In genomic region chr13:24511824-24512207, GRCh38 we compare ENCODE assay signal across 8 cellular contexts. TPM values are rescaled to one million over a fixed set of nuclear protein-coding genes. Genes with fewer than 3 reads are reported as not detected.
DNase-seq lines count a peak whose midpoint lies in the region; ATAC-seq, FAIRE-seq and TF ChIP-seq lines count a peak whose summit lies in the region.

No MANE protein-coding gene starts in this region.

- DNase-seq in BE2C (no peak), NCI-H2029 (lab: John Stamatoyannopoulos, UW) (peak; percentile 1), breast epithelium (ENCODE audit: low spot score in 2 of 2) (no peak), ecto neural progenitor cell (ENCODE audit: low spot score) (no peak), RCC 7860 (ENCODE audit: low spot score) (no peak)

- 0 to 20% methylated on average over 1 of the region's 6 CpGs for WGBS in mesodermal cell (ENCODE audit: insufficient coverage in 2 of 2), 2 experiments

- no peaks in the 10 kb centered on the region; the same call in 1 of the 2 replicates for H3K36me3 ChIP-seq in BE2C
- no peaks in the 10 kb centered on the region for H3K36me3 ChIP-seq in breast epithelium
- H3K36me3 ChIP-seq in mesodermal cell (ENCODE audit: control insufficient read depth, insufficient read depth, low read length): peaks cover 14% of the 10 kb centered on the region

- H3K27ac ChIP-seq in breast epithelium (peak overlapping the region; percentile 93 to 99), mesodermal cell (ENCODE audit: low read depth, low read length, severe bottlenecking) (peak overlapping the region; percentile 84)

- H3K9me3 ChIP-seq in BE2C (no peaks in the 10 kb centered on the region), breast epithelium (no peaks in the 10 kb centered on the region), mesodermal cell (ENCODE audit: control insufficient read depth, low read length) (no peaks in the 10 kb centered on the region)

- H3K4me3 ChIP-seq in BE2C (ENCODE audit: low read depth, low read length) (peak overlapping the region; percentile 67), breast epithelium (peak overlapping the region; percentile 78 to 94 (median 90)), mesodermal cell (ENCODE audit: extremely low read depth, insufficient read depth, low read length, poor library complexity, severe bottlenecking) (peak overlapping the region; percentile 67)

- no peak for FAIRE-seq in RCC 7860 (lab: Jason Lieb, UNC)

- H3K4me1 ChIP-seq in BE2C (no peaks in the 10 kb centered on the region; the same call in 1 of the 2 replicates), breast epithelium (no peaks in the 10 kb centered on the region), mesodermal cell (ENCODE audit: control insufficient read depth, insufficient read depth, low read length, poor library complexity, severe bottlenecking) (peaks cover 7% of the 10 kb centered on the region)

- ATAC-seq in GM21381 (IDR thresholded peaks at IDR 0.05; ENCODE audit: unreplicated experiment) (peak; percentile 7), HG03457 (IDR thresholded peaks at IDR 0.05; ENCODE audit: unreplicated experiment) (no peak)

- H3K27me3 ChIP-seq in BE2C: no peaks in the 10 kb centered on the region
- no peaks in the 10 kb centered on the region for H3K27me3 ChIP-seq in breast epithelium

- intact Hi-C loops in breast epithelium (cut with DNase I; ENCODE audit: low total_unique reads): no loop called here

- TF ChIP-seq POLR2A in breast epithelium (IDR thresholded peaks at IDR 0.05): no peak

- TF ChIP-seq CTCF in BE2C (IDR thresholded peaks at IDR 0.05; ENCODE audit: low read depth, low read length) (no peak), breast epithelium (IDR thresholded peaks at IDR 0.05) (no peak)

RNA-seq across cellular contexts. Expression of gene PARP4, which starts 0.8 kb away (rescaled TPM):
- 7.4 TPM for polyA plus RNA-seq in BE2C (2012; ENCODE audit: insufficient read depth, insufficient read length, low read depth)
- 10 to 100 TPM; 54.1 to 67.0 (median 62.5) TPM for total RNA-seq in breast epithelium
- polyA plus RNA-seq in mesodermal cell (2013, experiment 1 of 2): 37.0 TPM
- polyA plus RNA-seq in mesodermal cell (2013, experiment 2 of 2): 36.8 TPM
